ENCODE assay signal across 1 cellular context in genomic region chr10:606767-607544, GRCh38.
TF ChIP-seq lines count a peak whose summit lies in the region.

No MANE protein-coding gene starts in this region.

TF ChIP-seq in H1, 55 proteins besides CTCF, POLR2A, EP300 and RAD21 (continued from another document):
- TF ChIP-seq CTBP2 (IDR thresholded peaks at IDR 0.05; ENCODE audit: borderline replicate concordance, insufficient read depth, insufficient read length, low read length) (no peak), TEAD4 (IDR thresholded peaks at IDR 0.05; ENCODE audit: low read depth, low read length) (no peak), SUZ12 (IDR thresholded peaks at IDR 0.05; ENCODE audit: low read length) (no peak), SRF (IDR thresholded peaks at IDR 0.05; ENCODE audit: low read depth, low read length) (no peak), NRF1 (IDR thresholded peaks at IDR 0.05; ENCODE audit: low read depth, low read length) (no peak), KDM1A (IDR thresholded peaks at IDR 0.05; ENCODE audit: borderline replicate concordance, low read length) (no peak), RBBP5 (IDR thresholded peaks at IDR 0.05; ENCODE audit: borderline replicate concordance, low read depth, low read length) (no peak), FOSL1 (IDR thresholded peaks at IDR 0.05; ENCODE audit: insufficient read depth, low read depth, low read length) (no peak), SP4 (IDR thresholded peaks at IDR 0.05; ENCODE audit: low read length) (no peak), EGR1 (IDR thresholded peaks at IDR 0.05; ENCODE audit: borderline replicate concordance, low read depth, low read length) (no peak), HDAC2 (IDR thresholded peaks at IDR 0.05; ENCODE audit: borderline replicate concordance in 1 of 2, low read depth in 2 of 2, low read length in 2 of 2) (no peak), CHD1 (IDR thresholded peaks at IDR 0.05; ENCODE audit: low read depth, low read length) (no peak), ASH2L (IDR thresholded peaks at IDR 0.05; ENCODE audit: low read length) (no peak), SAP30 (IDR thresholded peaks at IDR 0.05; ENCODE audit: insufficient read depth, insufficient replicate concordance, low read length) (no peak), CHD7 (IDR thresholded peaks at IDR 0.05; ENCODE audit: insufficient replicate concordance, low read length) (no peak), MAFK (IDR thresholded peaks at IDR 0.05; ENCODE audit: low read depth, low read length) (no peak), CEBPB (IDR thresholded peaks at IDR 0.05; ENCODE audit: low read depth, low read length) (no peak), RNF2 (IDR thresholded peaks at IDR 0.05; ENCODE audit: borderline replicate concordance, low read depth, low read length, missing control alignments, poor library complexity, severe bottlenecking) (no peak), POU5F1 (IDR thresholded peaks at IDR 0.05; ENCODE audit: low read depth, low read length) (no peak)
